3 cellular contexts compared by ENCODE assay signal in genomic region chr19:6226444-6227155, GRCh38.
TF ChIP-seq lines count a peak whose summit lies in the region.

No MANE protein-coding gene starts in this region.

TF ChIP-seq in SK-N-SH, 30 proteins besides CTCF, POLR2A, EP300 and RAD21 (continued from another document and continues in another):
- TF ChIP-seq EZH2phosphoT487 (IDR thresholded peaks at IDR 0.05; ENCODE audit: borderline replicate concordance, low read depth) (no peak), REST (IDR thresholded peaks at IDR 0.05; ENCODE audit: low read depth, low read length) (no peak), MAX (IDR thresholded peaks at IDR 0.05; ENCODE audit: low read depth) (no peak), IRF3 (IDR thresholded peaks at IDR 0.05; ENCODE audit: low read depth, low read length) (no peak), RCOR1 (IDR thresholded peaks at IDR 0.05; ENCODE audit: low read length) (no peak), FOXJ3 (CRISPR knock-in tag; IDR thresholded peaks at IDR 0.05) (no peak), PBX3 (IDR thresholded peaks at IDR 0.05) (no peak), FOXM1 (IDR thresholded peaks at IDR 0.05; ENCODE audit: low read depth) (no peak)

TF ChIP-seq in SK-N-SH treated with all-trans-retinoic acid at 6 μM for 48 hours, 23 proteins besides CTCF, POLR2A, EP300 and RAD21 (continued from another document):
- no peak for TF ChIP-seq CREB5 (CRISPR knock-in tag; IDR thresholded peaks at IDR 0.05; ENCODE audit: low read depth)
- TF ChIP-seq ZNF70 (CRISPR knock-in tag; IDR thresholded peaks at IDR 0.05) = no peak
- TF ChIP-seq GLIS3 (CRISPR knock-in tag; IDR thresholded peaks at IDR 0.05) = no peak

TF ChIP-seq in IMR-90, 13 proteins besides CTCF, POLR2A, EP300 and RAD21 (continued from another document):
- TF ChIP-seq ELK1 (IDR thresholded peaks at IDR 0.05; ENCODE audit: borderline replicate concordance, low read depth, low read length) (no peak), SMC3 (IDR thresholded peaks at IDR 0.05; ENCODE audit: low read depth, low read length) (no peak), RCOR1 (IDR thresholded peaks at IDR 0.05; ENCODE audit: insufficient replicate concordance, low read length) (no peak), FOS (IDR thresholded peaks at IDR 0.05; ENCODE audit: low read depth, low read length) (no peak), MXI1 (IDR thresholded peaks at IDR 0.05; ENCODE audit: borderline replicate concordance, low read depth, low read length) (no peak), RFX5 (IDR thresholded peaks at IDR 0.05; ENCODE audit: low read depth, low read length) (no peak), BHLHE40 (IDR thresholded peaks at IDR 0.05; ENCODE audit: low read depth, low read length) (no peak), USF2 (IDR thresholded peaks at IDR 0.05; ENCODE audit: low read depth, low read length) (no peak), CEBPB (IDR thresholded peaks at IDR 0.05; ENCODE audit: low read depth, low read length) (no peak)
